In the genomic region with DNA sequence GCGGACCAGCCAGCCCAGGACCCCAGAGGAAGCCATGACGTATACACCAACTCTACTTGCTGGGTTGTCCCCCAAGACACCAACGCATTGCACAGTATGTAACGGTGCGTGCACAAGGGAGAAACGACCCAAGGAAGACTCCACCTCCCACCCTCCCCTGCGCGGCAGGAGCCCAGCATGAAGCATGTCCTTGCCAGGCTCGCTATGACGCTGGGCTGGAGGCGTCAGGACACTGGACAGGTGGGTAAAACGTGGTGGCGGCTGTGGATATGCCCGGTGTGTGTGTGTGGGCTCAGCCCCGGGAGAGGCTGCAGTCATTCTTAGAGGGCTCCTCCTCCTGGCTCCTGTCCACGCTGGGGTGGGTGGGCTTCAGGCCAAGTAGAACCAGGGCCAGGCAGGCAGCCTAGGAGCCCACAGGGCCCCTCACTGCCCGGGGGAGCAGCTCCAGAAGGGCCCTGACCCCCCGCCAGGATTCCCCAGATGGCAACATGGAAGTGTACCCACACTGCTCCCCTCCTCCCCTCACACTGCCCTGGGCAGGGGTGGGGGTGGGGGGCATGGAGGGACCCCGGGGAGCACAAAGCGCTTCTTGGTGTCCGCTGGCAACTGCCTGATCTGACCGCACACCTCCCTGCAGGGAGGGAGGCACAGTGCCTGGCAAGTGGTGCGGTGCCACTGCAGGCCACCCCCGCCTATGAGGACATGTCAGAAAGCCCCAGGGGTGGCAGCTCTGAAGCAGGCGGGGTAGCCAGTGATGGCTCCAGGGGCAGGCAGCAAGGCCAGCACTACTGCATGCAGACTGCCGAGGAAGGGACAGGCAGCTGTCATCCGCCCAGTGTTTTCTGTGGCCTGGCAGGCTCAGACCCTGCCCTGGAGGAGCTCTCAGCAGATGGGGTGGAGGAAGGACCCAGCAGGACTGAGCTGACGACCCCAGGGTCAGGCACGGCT, we compare ENCODE assay signal across 1 cellular context.
TF ChIP-seq lines count a peak whose summit lies in the region.

No MANE protein-coding gene starts in this region.

TF ChIP-seq in WTC11, 78 proteins besides CTCF, POLR2A, EP300 and RAD21 (continued from another document):
- TF ChIP-seq, protein P1, sequence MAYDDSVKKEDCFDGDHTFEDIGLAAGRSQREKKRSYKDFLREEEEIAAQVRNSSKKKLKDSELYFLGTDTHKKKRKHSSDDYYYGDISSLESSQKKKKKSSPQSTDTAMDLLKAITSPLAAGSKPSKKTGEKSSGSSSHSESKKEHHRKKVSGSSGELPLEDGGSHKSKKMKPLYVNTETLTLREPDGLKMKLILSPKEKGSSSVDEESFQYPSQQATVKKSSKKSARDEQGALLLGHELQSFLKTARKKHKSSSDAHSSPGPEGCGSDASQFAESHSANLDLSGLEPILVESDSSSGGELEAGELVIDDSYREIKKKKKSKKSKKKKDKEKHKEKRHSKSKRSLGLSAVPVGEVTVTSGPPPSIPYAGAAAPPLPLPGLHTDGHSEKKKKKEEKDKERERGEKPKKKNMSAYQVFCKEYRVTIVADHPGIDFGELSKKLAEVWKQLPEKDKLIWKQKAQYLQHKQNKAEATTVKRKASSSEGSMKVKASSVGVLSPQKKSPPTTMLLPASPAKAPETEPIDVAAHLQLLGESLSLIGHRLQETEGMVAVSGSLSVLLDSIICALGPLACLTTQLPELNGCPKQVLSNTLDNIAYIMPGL (CRISPR knock-in tag; IDR thresholded peaks at IDR 0.05), result no peak
- TF ChIP-seq, protein P2, sequence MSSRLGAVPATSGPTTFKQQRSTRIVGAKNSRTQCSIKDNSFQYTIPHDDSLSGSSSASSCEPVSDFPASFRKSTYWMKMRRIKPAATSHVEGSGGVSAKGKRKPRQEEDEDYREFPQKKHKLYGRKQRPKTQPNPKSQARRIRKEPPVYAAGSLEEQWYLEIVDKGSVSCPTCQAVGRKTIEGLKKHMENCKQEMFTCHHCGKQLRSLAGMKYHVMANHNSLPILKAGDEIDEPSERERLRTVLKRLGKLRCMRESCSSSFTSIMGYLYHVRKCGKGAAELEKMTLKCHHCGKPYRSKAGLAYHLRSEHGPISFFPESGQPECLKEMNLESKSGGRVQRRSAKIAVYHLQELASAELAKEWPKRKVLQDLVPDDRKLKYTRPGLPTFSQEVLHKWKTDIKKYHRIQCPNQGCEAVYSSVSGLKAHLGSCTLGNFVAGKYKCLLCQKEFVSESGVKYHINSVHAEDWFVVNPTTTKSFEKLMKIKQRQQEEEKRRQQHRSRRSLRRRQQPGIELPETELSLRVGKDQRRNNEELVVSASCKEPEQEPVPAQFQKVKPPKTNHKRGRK (CRISPR knock-in tag; IDR thresholded peaks at IDR 0.05; ENCODE audit: borderline replicate concordance), result no peak
- TF ChIP-seq ZBTB21 (CRISPR knock-in tag; IDR thresholded peaks at IDR 0.05; ENCODE audit: borderline replicate concordance), result no peak
- no peak for TF ChIP-seq GTF2I (CRISPR knock-in tag; conservative IDR thresholded peaks at IDR 0.05)
- TF ChIP-seq ZNF232 (CRISPR knock-in tag; IDR thresholded peaks at IDR 0.05), result no peak
- TF ChIP-seq CBFB (CRISPR knock-in tag; IDR thresholded peaks at IDR 0.05; ENCODE audit: low read depth), result no peak
